ENCODE assay signal across 8 cellular contexts in genomic region chr11:128518493-128519207, GRCh38.
DNase-seq lines count a peak whose midpoint lies in the region; ATAC-seq, FAIRE-seq and TF ChIP-seq lines count a peak whose summit lies in the region.

No MANE protein-coding gene starts in this region.

- peak; percentile 62 for DNase-seq in NCI-H510A treated with DMSO at 0.1 percent for 48 hours (lab: John Stamatoyannopoulos, UW)
- no peak for DNase-seq in NCI-H510A (lab: John Stamatoyannopoulos, UW)
- DNase-seq in T-cell: no peak
- DNase-seq in fibroblast of the aortic adventitia (ENCODE audit: low read depth): no peak
- no peak for DNase-seq in stimulated activated naive CD8-positive, alpha-beta T cell treated with anti-CD3 and anti-CD28 coated beads, Interleukin-15, amount 100 ng/mL, for 72 hours
- DNase-seq in lower leg skin (ENCODE audit: low spot score in 2 of 2): no peak
- no peak for DNase-seq in putamen (ENCODE audit: low spot score)
- DNase-seq in frontal cortex (ENCODE audit: low spot score in 2 of 2): no peak

- CTCF ChIA-PET in T-cell (lab: Charles Lee): interaction anchor here (0.5 to 7.4 kb wide), 21 partner anchors 9 to 1159 kb away, joined by 3 to 76 read pairs (median 4); no protein-coding TSS in a partner anchor

- WGBS in lower leg skin, 2 donors: 47 to 65% methylated on average over 7 of the region's 7 CpGs

- no peak for ATAC-seq in T-cell (replicated peaks in 1 of 4)
- ATAC-seq in stimulated activated naive CD8-positive, alpha-beta T cell treated with anti-CD3 and anti-CD28 coated beads, Interleukin-15, amount 100 ng/mL, for 72 hours: no peak

- H3K9me3 Mint-ChIP-seq in T-cell: no peaks in the 10 kb centered on the region
- H3K9me3 Mint-ChIP-seq in stimulated activated naive CD8-positive, alpha-beta T cell treated with anti-CD3 and anti-CD28 coated beads, Interleukin-15, amount 100 ng/mL, for 72 hours: no peaks in the 10 kb centered on the region

- POLR2A ChIA-PET in T-cell (lab: Charles Lee): interaction anchor here (0.5 to 6.5 kb wide), 23 partner anchors 8 to 238 kb away, joined by 3 to 86 read pairs (median 4); no protein-coding TSS in a partner anchor

- H3K4me3 ChIP-seq in fibroblast of the aortic adventitia (ENCODE audit: low read depth, low read length) (peak overlapping the region; percentile 52), lower leg skin (ENCODE audit: low read depth, poor library complexity, severe bottlenecking) (no peak overlapping the region)

- H3K27ac Mint-ChIP-seq in T-cell: peak overlapping the region; percentile 96 to 98
- H3K27ac Mint-ChIP-seq in stimulated activated naive CD8-positive, alpha-beta T cell treated with anti-CD3 and anti-CD28 coated beads, Interleukin-15, amount 100 ng/mL, for 72 hours: peak overlapping the region; percentile 92 to 99

- TF ChIP-seq CTCF in fibroblast of the aortic adventitia (IDR thresholded peaks at IDR 0.05; ENCODE audit: insufficient read depth, low read length) (no peak), lower leg skin (IDR thresholded peaks at IDR 0.05) (no peak)

- H3K4me1 Mint-ChIP-seq in T-cell: peaks cover 26 to 66% (median 43%) of the 10 kb centered on the region in 3 donors
- peaks cover 22% of the 10 kb centered on the region for H3K4me1 Mint-ChIP-seq in stimulated activated naive CD8-positive, alpha-beta T cell treated with anti-CD3 and anti-CD28 coated beads, Interleukin-15, amount 100 ng/mL, for 72 hours

- no peak for FAIRE-seq in frontal cortex (lab: Jason Lieb, UNC)

- peak overlapping the region; percentile 96 to 99 (median 98) for H3K4me3 Mint-ChIP-seq in T-cell
- peak overlapping the region; percentile 84 to 90 for H3K4me3 Mint-ChIP-seq in stimulated activated naive CD8-positive, alpha-beta T cell treated with anti-CD3 and anti-CD28 coated beads, Interleukin-15, amount 100 ng/mL, for 72 hours

- peaks cover 73% of the 10 kb centered on the region for H3K36me3 Mint-ChIP-seq in T-cell

- no peaks in the 10 kb centered on the region for H3K27me3 Mint-ChIP-seq in T-cell
- H3K27me3 Mint-ChIP-seq in stimulated activated naive CD8-positive, alpha-beta T cell treated with anti-CD3 and anti-CD28 coated beads, Interleukin-15, amount 100 ng/mL, for 72 hours: no peaks in the 10 kb centered on the region

- intact Hi-C loops in lower leg skin (cut with DNase I; ENCODE audit: low total_unique reads): no loop called here

- TF ChIP-seq POLR2A in lower leg skin (IDR thresholded peaks at IDR 0.05): no peak
